In genomic region chr19:4519521-4520277, GRCh38 we compare ENCODE assay signal across 13 cellular contexts. TPM values are rescaled to one million over a fixed set of nuclear protein-coding genes. Genes with fewer than 3 reads are reported as not detected.
DNase-seq lines count a peak whose midpoint lies in the region; FAIRE-seq and TF ChIP-seq lines count a peak whose summit lies in the region.
"Had no signal": no experiment of that assay in that cellular context is flagged by ENCODE, and none has a peak within 500 bp of the region (broad histone marks: within the 10 kb centered on the region; RNA-seq: fewer than 3 reads in every experiment).

No MANE protein-coding gene starts in this region.

- TF ChIP-seq CTCF in H1 (IDR thresholded peaks at IDR 0.05; ENCODE audit: control extremely low read depth in 1 of 3, insufficient read depth in 1 of 3, low read depth in 1 of 3, low read length in 3 of 3): no peak

- H3K4me3 ChIP-seq in GM23248 (no peak overlapping the region), H1 (ENCODE audit: extremely low read depth in 1 of 4, insufficient read depth in 2 of 4, low read depth in 3 of 4, low read length in 4 of 4) (no peak overlapping the region), muscle layer of colon (ENCODE audit: low read depth in 1 of 2, low read length in 2 of 2) (peak overlapping the region in 1 of 2 donors; percentile 73), Karpas-422 (ENCODE audit: low read length) (no peak overlapping the region)
- H3K4me3 ChIP-seq: GM23338, SJSA1 had no signal

- CTCF ChIA-PET in H1 (lab: Charles Lee; ENCODE audit: partially characterized antibody): interaction anchor here (1.8 to 8.9 kb wide), 2 partner anchors 10 to 18 kb away, joined by 3 to 174 read pairs; partner anchors contain the start of genes LRG1 and PLIN5

- no peaks in the 10 kb centered on the region for H3K23me2 ChIP-seq in H1 (ENCODE audit: low read depth, low read length)

- POLR2A ChIA-PET in H1 (lab: Charles Lee; ENCODE audit: partially characterized antibody): interaction anchor here (1.2 to 3.8 kb wide), 4 partner anchors 12 to 113 kb away, joined by 3 to 27 read pairs (median 9); partner anchors contain the start of gene PLIN5

- FAIRE-seq in H1 (lab: Jason Lieb, UNC): no peak

- no peaks in the 10 kb centered on the region for H3K36me3 ChIP-seq in GM23248 (ENCODE audit: low read depth)
- no peaks in the 10 kb centered on the region for H3K36me3 ChIP-seq in H1 (ENCODE audit: control insufficient read depth in 2 of 4, insufficient read depth in 4 of 4, low read length in 3 of 4)
- peaks cover 13% of the 10 kb centered on the region for H3K36me3 ChIP-seq in muscle layer of colon (ENCODE audit: insufficient read depth, low read length)
- no peaks in the 10 kb centered on the region for H3K36me3 ChIP-seq in Karpas-422 (ENCODE audit: insufficient read depth, low read length)
- H3K36me3 ChIP-seq: SJSA1 had no signal

- no peak overlapping the region for H3K14ac ChIP-seq in H1 (ENCODE audit: insufficient read length)

- TF ChIP-seq RAD21 in H1 (IDR thresholded peaks at IDR 0.05 in 1 of 2, conservative IDR thresholded peaks at IDR 0.05 in 1 of 2; ENCODE audit: low read depth in 2 of 2, low read length in 2 of 2): no peak

- WGBS in GM23248 (ENCODE audit: low coverage in 1 of 2, low lambda C conversion rate in 2 of 2, missing lambda C conversion rate in 2 of 2), 2 experiments: 23 to 26% methylated on average over 9 of the region's 9 CpGs
- 84% methylated on average over 8 of the region's 9 CpGs; no CpG with 5 or more reads in 1 of the 2 experiments for WGBS in H1 (ENCODE audit: extremely low coverage in 1 of 2, insufficient coverage in 1 of 2, insufficient read length in 1 of 2, insufficient replicate concordance in 2 of 2, low coverage in 1 of 2, low lambda C conversion rate in 2 of 2, missing lambda C conversion rate in 1 of 2), 2 experiments

- no peak overlapping the region for H4K5ac ChIP-seq in H1 (ENCODE audit: insufficient read length, low read depth, low read length)

- no peak overlapping the region for H2BK20ac ChIP-seq in H1 (ENCODE audit: low read length)

- no peak overlapping the region for H2BK5ac ChIP-seq in H1 (ENCODE audit: low read depth, low read length)

- H2BK15ac ChIP-seq in H1 (ENCODE audit: low read length): no peak overlapping the region

- H3K4me2 ChIP-seq in GM23248 (ENCODE audit: unreplicated experiment): no peak overlapping the region
- H3K4me2 ChIP-seq in H1 (ENCODE audit: insufficient read depth in 1 of 2, low read depth in 2 of 2, low read length in 2 of 2): no peak overlapping the region
- no peak overlapping the region for H3K4me2 ChIP-seq in Karpas-422 (ENCODE audit: low read depth, low read length, poor library complexity, severe bottlenecking)
- H3K4me2 ChIP-seq: GM23338, KMS-11 had no signal

- H4K20me1 ChIP-seq in GM23248 (ENCODE audit: insufficient read depth) (no peaks in the 10 kb centered on the region), H1 (replicated peaks in 1 of 2; ENCODE audit: control insufficient read depth in 1 of 2, insufficient read depth in 2 of 2, low read length in 2 of 2) (no peaks in the 10 kb centered on the region), Karpas-422 (ENCODE audit: insufficient read depth, low read depth, low read length) (no peaks in the 10 kb centered on the region)

- no peak for TF ChIP-seq EP300 in H1 (IDR thresholded peaks at IDR 0.05; ENCODE audit: borderline replicate concordance in 1 of 2, low read depth in 2 of 2, low read length in 2 of 2)

- H3K27ac ChIP-seq in GM23248 (no peak overlapping the region), H1 (ENCODE audit: low read depth, low read length) (no peak overlapping the region), muscle layer of colon (ENCODE audit: low read depth, low read length) (peak overlapping the region; percentile 92), Karpas-422 (ENCODE audit: low read length) (no peak overlapping the region)
- H3K27ac ChIP-seq: KMS-11, SJSA1 had no signal

- no peak overlapping the region for H3K4ac ChIP-seq in H1 (replicated peaks; ENCODE audit: insufficient read length, low read depth, low read length)

- H3K9me2 ChIP-seq in GM23248 (ENCODE audit: insufficient read depth) (no peaks in the 10 kb centered on the region), Karpas-422 (replicated peaks; ENCODE audit: insufficient read depth, low read length) (no peaks in the 10 kb centered on the region)

- no peaks in the 10 kb centered on the region for H3K4me1 ChIP-seq in GM23248 (ENCODE audit: insufficient read depth)
- H3K4me1 ChIP-seq in H1 (replicated peaks in 1 of 4; ENCODE audit: control insufficient read depth in 3 of 4, insufficient read depth in 4 of 4, low read length in 3 of 4): peaks cover 0 to 3% (median under 1%) of the 10 kb centered on the region in 4 experiments; a peak in 4 of 7 replicates
- H3K4me1 ChIP-seq in muscle layer of colon (ENCODE audit: insufficient read depth, low read length): peaks cover 34% of the 10 kb centered on the region
- H3K4me1 ChIP-seq in Karpas-422 (ENCODE audit: low read length): no peaks in the 10 kb centered on the region

- H3F3A ChIP-seq in GM23248 (ENCODE audit: insufficient read depth): no peaks in the 10 kb centered on the region

- H3K27me3 ChIP-seq in GM23248 (replicated peaks; ENCODE audit: insufficient read depth): no peaks in the 10 kb centered on the region
- H3K27me3 ChIP-seq in H1 (replicated peaks in 1 of 4; ENCODE audit: control insufficient read depth in 3 of 4, extremely low read depth in 1 of 4, insufficient read depth in 3 of 4, low read length in 3 of 4): peaks cover 0 to 21% (median 15%) of the 10 kb centered on the region in 4 experiments; a peak in 5 of 7 replicates
- no peaks in the 10 kb centered on the region for H3K27me3 ChIP-seq in muscle layer of colon (ENCODE audit: control insufficient read depth in 1 of 2, insufficient read depth in 2 of 2, low read length in 2 of 2)
- no peaks in the 10 kb centered on the region for H3K27me3 ChIP-seq in Karpas-422 (ENCODE audit: low read length)

- DNase-seq in GM23248: peak; percentile 21
- DNase-seq in H1 (ENCODE audit: low read depth in 1 of 2, low spot score in 2 of 2): no peak
- DNase-seq in stimulated activated CD4-positive, alpha-beta T cell treated with anti-CD3 and anti-CD28 coated beads, Interleukin-4, amount 100 ng/mL, for 4 hours: no peak
- DNase-seq in Karpas-422: no peak
- DNase-seq in stimulated activated CD4-positive, alpha-beta T cell treated with anti-CD3 and anti-CD28 coated beads, Interleukin-12 subunit alpha, Interleukin-12 subunit beta, amount 100 ng/mL, for 4 hours: no peak
- DNase-seq: activated CD4-positive, alpha-beta T cell treated with anti-CD3 and anti-CD28 coated beads for 36 hours; activated effector memory CD4-positive, alpha-beta T cell treated with anti-CD3 and anti-CD28 coated beads, Interleukin-2, amount 50 U/mL, for 16 hours; hippocampal formation; NCI-H446 had no signal

- no peak overlapping the region for H3K23ac ChIP-seq in H1 (ENCODE audit: insufficient read length)

- H3K9ac ChIP-seq in GM23248 (no peak overlapping the region), H1 (replicated peaks in 1 of 4; ENCODE audit: extremely low read depth in 1 of 4, low read depth in 3 of 4, low read length in 3 of 4) (no peak overlapping the region; a peak in 1 of 7 replicates), muscle layer of colon (ENCODE audit: low read length) (peak overlapping the region; percentile 74), Karpas-422 (ENCODE audit: low read length) (no peak overlapping the region)
- H3K9ac ChIP-seq: KMS-11 had no signal

- no peak overlapping the region; the same call in 1 of the 2 replicates for H4K8ac ChIP-seq in H1 (ENCODE audit: extremely low read depth, insufficient read depth, low read length)

- H3K9me3 ChIP-seq in GM23248 (ENCODE audit: low read depth) (no peaks in the 10 kb centered on the region), H1 (ENCODE audit: insufficient read depth in 2 of 2, low read depth in 1 of 2, low read length in 1 of 2) (no peaks in the 10 kb centered on the region), muscle layer of colon (ENCODE audit: low read length) (no peaks in the 10 kb centered on the region), Karpas-422 (ENCODE audit: low read length) (no peaks in the 10 kb centered on the region)
- H3K9me3 ChIP-seq: SJSA1 had no signal

- no peaks in the 10 kb centered on the region for H3K79me1 ChIP-seq in H1 (ENCODE audit: low read depth, low read length)

- H4K91ac ChIP-seq in H1 (replicated peaks; ENCODE audit: insufficient read length, low read length): no peak overlapping the region

- H2AFZ ChIP-seq in GM23248 (no peak overlapping the region), H1 (ENCODE audit: low read length) (no peak overlapping the region), Karpas-422 (ENCODE audit: low read length) (no peak overlapping the region)

- no peak overlapping the region for H2BK120ac ChIP-seq in H1 (replicated peaks; ENCODE audit: low read depth, low read length)

- H3K56ac ChIP-seq in H1 (replicated peaks; ENCODE audit: insufficient read length, low read depth, low read length): no peak overlapping the region

- H2BK12ac ChIP-seq in H1 (ENCODE audit: low read depth, low read length): 0 out of 2 replicates have a peak overlapping the region, but pooled peaks have one; percentile 9

- in situ Hi-C loops in GM23248 (cut with MboI): no loop called here

- TF ChIP-seq POLR2A in H1 (IDR thresholded peaks at IDR 0.05; ENCODE audit: control extremely low read depth in 1 of 2, low read depth in 2 of 2, low read length in 2 of 2): no peak

- H3K79me2 ChIP-seq in GM23248 (ENCODE audit: insufficient read depth) (no peaks in the 10 kb centered on the region), H1 (ENCODE audit: control insufficient read depth in 1 of 2, insufficient read depth in 2 of 2, low read length in 2 of 2) (no peaks in the 10 kb centered on the region), Karpas-422 (ENCODE audit: low read length) (no peaks in the 10 kb centered on the region)

- H2AK5ac ChIP-seq in H1 (ENCODE audit: low read depth, low read length): peak overlapping the region; percentile 65; the same call in 1 of the 2 replicates

- H3K18ac ChIP-seq in H1 (ENCODE audit: extremely low read depth, low read length): no peak overlapping the region

RNA-seq across cellular contexts. Expression of gene PLIN4, which starts 1.4 kb away (rescaled TPM):
- not detected in 2 replicates for total RNA-seq in GM23248 (2014; rRNA removed; shearing (Covaris generic))
- polyA plus RNA-seq in GM23248 (2016; fragmentation: Nextera tagmentation; extraction: Ambion mirVana) (0.08 TPM in 1 of 2 replicates, not detected in the other), H1 (2011; rRNA removed) (0.35 and 0.67 TPM in 2 replicates)
- 0.45 and 0.54 TPM in 2 replicates for total RNA-seq in H1 (2021; fragmentation: NEBNext Ultra II Directional; extraction: Animal tissue kit (Norgen Biotek cat#: 25700))
- polyA plus RNA-seq in H1 (2011; cell fraction: cytosol; rRNA removed): 0.69 TPM
- 2.5 TPM for polyA plus RNA-seq in H1 (2011; cell fraction: nucleus; rRNA removed)
- polyA plus RNA-seq in H1 (2012, experiment 1 of 2): 0.47 to 1.3 TPM (median 0.98 TPM) in 4 replicates
- polyA plus RNA-seq in H1 (2012, experiment 2 of 2): 0.45 TPM
- polyA plus RNA-seq in H1 (2013, experiment 1 of 2): 0.20 TPM
- 0.17 TPM for polyA plus RNA-seq in H1 (2013, experiment 2 of 2)
- 0.39 and 0.76 TPM in 2 replicates for polyA minus RNA-seq in H1 (2011; rRNA and poly(A)+ RNA removed)
- polyA minus RNA-seq in H1 (2011; cell fraction: cytosol; rRNA and poly(A)+ RNA removed): not detected
- polyA minus RNA-seq in H1 (2011; cell fraction: nucleus; rRNA and poly(A)+ RNA removed): 0.50 TPM
- total RNA-seq in Karpas-422 (2014; rRNA removed; shearing (Covaris generic); ENCODE audit: low replicate concordance): not detected in 2 replicates
- total RNA-seq: activated CD4-positive, alpha-beta T cell treated with anti-CD3 and anti-CD28 coated beads for 36 hours; SJSA1 had no signal

RNA-seq across cellular contexts. Expression of gene PLIN5, which starts 15.3 kb away (rescaled TPM):
- not detected in 2 replicates for total RNA-seq in GM23248 (2014; rRNA removed; shearing (Covaris generic))
- not detected in 2 replicates for polyA plus RNA-seq in GM23248 (2016; fragmentation: Nextera tagmentation; extraction: Ambion mirVana)
- 1.8 and 2.0 TPM in 2 replicates for total RNA-seq in H1 (2021; fragmentation: NEBNext Ultra II Directional; extraction: Animal tissue kit (Norgen Biotek cat#: 25700))
- polyA plus RNA-seq in H1 (2011; rRNA removed): 2.5 and 2.6 TPM in 2 replicates
- polyA plus RNA-seq in H1 (2011; cell fraction: cytosol; rRNA removed): 4.0 TPM
- 7.7 TPM for polyA plus RNA-seq in H1 (2011; cell fraction: nucleus; rRNA removed)
- 1.7 to 2.6 TPM (median 1.7 TPM) in 4 replicates for polyA plus RNA-seq in H1 (2012, experiment 1 of 2)
- polyA plus RNA-seq in H1 (2012, experiment 2 of 2): 1.2 TPM
- 1.1 TPM for polyA plus RNA-seq in H1 (2013, experiment 1 of 2)
- 0.96 TPM for polyA plus RNA-seq in H1 (2013, experiment 2 of 2)
- polyA minus RNA-seq in H1 (2011; rRNA and poly(A)+ RNA removed): 1.9 and 3.2 TPM in 2 replicates
- polyA minus RNA-seq in H1 (2011; cell fraction: cytosol; rRNA and poly(A)+ RNA removed): 3.2 TPM
- polyA minus RNA-seq in H1 (2011; cell fraction: nucleus; rRNA and poly(A)+ RNA removed): 6.3 TPM
- total RNA-seq in Karpas-422 (2014; rRNA removed; shearing (Covaris generic); ENCODE audit: low replicate concordance): not detected in 2 replicates
- total RNA-seq: activated CD4-positive, alpha-beta T cell treated with anti-CD3 and anti-CD28 coated beads for 36 hours; SJSA1 had no signal

RNA-seq across cellular contexts. Expression of gene LRG1, which starts 20.1 kb away (rescaled TPM):
- not detected in 2 replicates for total RNA-seq in GM23248 (2014; rRNA removed; shearing (Covaris generic))
- not detected in 2 replicates for polyA plus RNA-seq in GM23248 (2016; fragmentation: Nextera tagmentation; extraction: Ambion mirVana)
- total RNA-seq in H1 (2021; fragmentation: NEBNext Ultra II Directional; extraction: Animal tissue kit (Norgen Biotek cat#: 25700)): 0.36 and 0.48 TPM in 2 replicates
- 0.64 and 0.79 TPM in 2 replicates for polyA plus RNA-seq in H1 (2011; rRNA removed)
- polyA plus RNA-seq in H1 (2011; cell fraction: cytosol; rRNA removed): 0.48 TPM
- 0.34 TPM for polyA plus RNA-seq in H1 (2011; cell fraction: nucleus; rRNA removed)
- polyA plus RNA-seq in H1 (2012, experiment 1 of 2): 0.28 to 1.1 TPM (median 0.51 TPM) in 4 replicates
- polyA plus RNA-seq in H1 (2012, experiment 2 of 2): 0.50 TPM
- 1.3 TPM for polyA plus RNA-seq in H1 (2013, experiment 1 of 2)
- 1.2 TPM for polyA plus RNA-seq in H1 (2013, experiment 2 of 2)
- polyA minus RNA-seq in H1 (2011; rRNA and poly(A)+ RNA removed): 0.13 and 0.22 TPM in 2 replicates
- polyA minus RNA-seq in H1 (2011; cell fraction: cytosol; rRNA and poly(A)+ RNA removed): not detected
- polyA minus RNA-seq in H1 (2011; cell fraction: nucleus; rRNA and poly(A)+ RNA removed): 0.20 TPM
- 0.11 and 0.14 TPM in 2 replicates for total RNA-seq in Karpas-422 (2014; rRNA removed; shearing (Covaris generic); ENCODE audit: low replicate concordance)
- total RNA-seq: SJSA1 had no signal

RNA-seq across cellular contexts. Expression of gene SEMA6B, which starts 39.8 kb away (rescaled TPM):
- total RNA-seq in GM23248 (2014; rRNA removed; shearing (Covaris generic)): not detected in 2 replicates
- polyA plus RNA-seq in GM23248 (2016; fragmentation: Nextera tagmentation; extraction: Ambion mirVana): 0.19 TPM in 1 of 2 replicates, not detected in the other
- 54.4 and 56.7 TPM in 2 replicates for total RNA-seq in H1 (2021; fragmentation: NEBNext Ultra II Directional; extraction: Animal tissue kit (Norgen Biotek cat#: 25700))
- 31.3 and 54.9 TPM in 2 replicates for polyA plus RNA-seq in H1 (2011; rRNA removed)
- 41.1 TPM for polyA plus RNA-seq in H1 (2011; cell fraction: cytosol; rRNA removed)
- 64.3 TPM for polyA plus RNA-seq in H1 (2011; cell fraction: nucleus; rRNA removed)
- polyA plus RNA-seq in H1 (2012, experiment 1 of 2): 24.6 to 51.9 TPM (median 43.4 TPM) in 4 replicates
- polyA plus RNA-seq in H1 (2012, experiment 2 of 2): 38.5 TPM
- polyA plus RNA-seq in H1 (2013, experiment 1 of 2): 38.5 TPM
- polyA plus RNA-seq in H1 (2013, experiment 2 of 2): 37.7 TPM
- 36.8 and 59.4 TPM in 2 replicates for polyA minus RNA-seq in H1 (2011; rRNA and poly(A)+ RNA removed)
- polyA minus RNA-seq in H1 (2011; cell fraction: cytosol; rRNA and poly(A)+ RNA removed): 49.0 TPM
- polyA minus RNA-seq in H1 (2011; cell fraction: nucleus; rRNA and poly(A)+ RNA removed): 26.7 TPM
- total RNA-seq in Karpas-422 (2014; rRNA removed; shearing (Covaris generic); ENCODE audit: low replicate concordance): not detected in 2 replicates
- total RNA-seq: activated CD4-positive, alpha-beta T cell treated with anti-CD3 and anti-CD28 coated beads for 36 hours had no signal

RNA-seq across cellular contexts. Expression of gene HDGFL2, which starts 47.6 kb away (rescaled TPM):
- 50.7 and 57.4 TPM in 2 replicates for total RNA-seq in GM23248 (2014; rRNA removed; shearing (Covaris generic))
- 23.0 TPM in 2 replicates for polyA plus RNA-seq in GM23248 (2016; fragmentation: Nextera tagmentation; extraction: Ambion mirVana)
- total RNA-seq in H1 (2021; fragmentation: NEBNext Ultra II Directional; extraction: Animal tissue kit (Norgen Biotek cat#: 25700)): 102 and 106 TPM in 2 replicates
- 31.1 and 46.8 TPM in 2 replicates for polyA plus RNA-seq in H1 (2011; rRNA removed)
- polyA plus RNA-seq in H1 (2011; cell fraction: cytosol; rRNA removed): 60.2 TPM
- polyA plus RNA-seq in H1 (2011; cell fraction: nucleus; rRNA removed): 76.7 TPM
- polyA plus RNA-seq in H1 (2012, experiment 1 of 2): 80.0 to 94.0 TPM (median 88.5 TPM) in 4 replicates
- 61.0 TPM for polyA plus RNA-seq in H1 (2012, experiment 2 of 2)
- polyA plus RNA-seq in H1 (2013, experiment 1 of 2): 61.1 TPM
- polyA plus RNA-seq in H1 (2013, experiment 2 of 2): 57.8 TPM
- polyA minus RNA-seq in H1 (2011; rRNA and poly(A)+ RNA removed): 15.9 and 22.3 TPM in 2 replicates
- polyA minus RNA-seq in H1 (2011; cell fraction: cytosol; rRNA and poly(A)+ RNA removed): 37.7 TPM
- polyA minus RNA-seq in H1 (2011; cell fraction: nucleus; rRNA and poly(A)+ RNA removed): 33.9 TPM
- 49.9 and 81.2 TPM in 2 replicates for total RNA-seq in Karpas-422 (2014; rRNA removed; shearing (Covaris generic); ENCODE audit: low replicate concordance)
